Comparison of ENCODE assay signal across 9 cellular contexts in genomic region chr17:70905796-70906195, GRCh38.
DNase-seq lines count a peak whose midpoint lies in the region; ATAC-seq and TF ChIP-seq lines count a peak whose summit lies in the region.
"Had no signal": no experiment of that assay in that cellular context is flagged by ENCODE, and none has a peak within 500 bp of the region (broad histone marks: within the 10 kb centered on the region; RNA-seq: fewer than 3 reads in every experiment).

No MANE protein-coding gene starts in this region.

- TF ChIP-seq POLR2A in ovary (IDR thresholded peaks at IDR 0.05): no peak

- H3K4me3 ChIP-seq in ovary: no peak overlapping the region
- H3K4me3 ChIP-seq: thyroid gland had no signal

- no peaks in the 10 kb centered on the region for H3K36me3 ChIP-seq in ovary
- H3K36me3 ChIP-seq: thyroid gland had no signal

- no peak for TF ChIP-seq CTCF in ovary (IDR thresholded peaks at IDR 0.05)

- H3K9me3 ChIP-seq in ovary: no peaks in the 10 kb centered on the region
- H3K9me3 ChIP-seq: thyroid gland had no signal

- DNase-seq in H4 (ENCODE audit: low spot score) (peak; percentile 99), SW 1271 (lab: John Stamatoyannopoulos, UW) (peak; percentile 73 to 90), glomerular visceral epithelial cell (ENCODE audit: extremely low spot score) (peak; percentile 83), pons (ENCODE audit: low spot score) (peak; percentile 37), ovary (no peak)
- no peak for DNase-seq in activated effector memory CD4-positive, alpha-beta T cell treated with anti-CD3 and anti-CD28 coated beads, Interleukin-2, amount 50 U/mL, for 16 hours

- TF ChIP-seq EP300 in ovary (IDR thresholded peaks at IDR 0.05): no peak

- intact Hi-C loops in ovary (cut with DNase I): no loop called here

- ATAC-seq in HG02623 (IDR thresholded peaks at IDR 0.05; ENCODE audit: unreplicated experiment): no peak
- no peak for ATAC-seq in GM19023 (IDR thresholded peaks at IDR 0.05; ENCODE audit: unreplicated experiment)

- H3K27me3 ChIP-seq in ovary: no peaks in the 10 kb centered on the region
- H3K27me3 ChIP-seq: thyroid gland had no signal

- 32 to 37% (median 33%) methylated on average over 3 of the region's 3 CpGs for WGBS in ovary, 3 donors

- H3K27ac ChIP-seq in ovary: no peak overlapping the region
- H3K27ac ChIP-seq: thyroid gland had no signal

- no peaks in the 10 kb centered on the region for H3K4me1 ChIP-seq in ovary (ENCODE audit: insufficient read depth)
- H3K4me1 ChIP-seq: thyroid gland had no signal

Comparison
In these comparisons a context has a peak if more than half of its experiments do, and no peak if none do; other contexts are left out.
1. DNase-seq: peak in H4 (single experiment), SW 1271 (2 of 2), glomerular visceral epithelial cell (single experiment) and pons (single experiment); none in ovary (0 of 5) and activated effector memory CD4-positive, alpha-beta T cell treated with anti-CD3 and anti-CD28 coated beads, Interleukin-2, amount 50 U/mL, for 16 hours (single experiment).